ENCODE assay signal across 8 cellular contexts in genomic region chr18:49492694-49493033, GRCh38. TPM values are rescaled to one million over a fixed set of nuclear protein-coding genes. Genes with fewer than 3 reads are reported as not detected.
DNase-seq lines count a peak whose midpoint lies in the region; ATAC-seq, FAIRE-seq and TF ChIP-seq lines count a peak whose summit lies in the region.

No MANE protein-coding gene starts in this region.

- H3K27ac ChIP-seq in GM23338 (ENCODE audit: low read depth) (no peak overlapping the region), mesenchymal stem cell (ENCODE audit: low read length, poor library complexity, severe bottlenecking) (no peak overlapping the region), kidney (ENCODE audit: low read depth in 2 of 2, low read length in 2 of 2) (no peak overlapping the region)

- POLR2A ChIA-PET in activated CD8-positive, alpha-beta T cell treated with anti-CD3 and anti-CD28 coated beads, Interleukin-2, amount 10 ng/mL, durations not matched to agents 7 days and 5 days (lab: Charles Lee) = no interaction called here

- H3K9me2 ChIP-seq in GM23338 (ENCODE audit: insufficient read depth) = no peaks in the 10 kb centered on the region

- H4K91ac ChIP-seq in mesenchymal stem cell (ENCODE audit: low read length) = no peak overlapping the region

- H2BK5ac ChIP-seq in mesenchymal stem cell (ENCODE audit: low read depth, low read length, poor library complexity, severe bottlenecking) = no peak overlapping the region

- H3K27me3 Mint-ChIP-seq in CD14-positive monocyte (ENCODE audit: low read depth in 3 of 3) (peaks cover 0 to 6% (median 6%) of the 10 kb centered on the region in 3 donors), GM23338 (ENCODE audit: insufficient read depth, low read depth, poor library complexity) (peaks cover 20% of the 10 kb centered on the region)
- H3K27me3 Mint-ChIP-seq in activated CD8-positive, alpha-beta T cell treated with anti-CD3 and anti-CD28 coated beads, Interleukin-2, amount 10 ng/mL, durations not matched to agents 7 days and 5 days (ENCODE audit: low read depth) = peaks cover 3% of the 10 kb centered on the region

- H4K8ac ChIP-seq in mesenchymal stem cell (ENCODE audit: low read length) = no peak overlapping the region

- no peak overlapping the region for H3K4me3 ChIP-seq in GM23338
- H3K4me3 ChIP-seq in mesenchymal stem cell (ENCODE audit: insufficient read depth in 1 of 2, low read depth in 1 of 2, low read length in 2 of 2) = no peak overlapping the region
- H3K4me3 ChIP-seq in kidney (ENCODE audit: low read length in 2 of 2) = no peak overlapping the region

- H3K79me1 ChIP-seq in mesenchymal stem cell (replicated peaks; ENCODE audit: low read length, poor library complexity, severe bottlenecking) = peaks cover 2% of the 10 kb centered on the region

- no peak overlapping the region for H2BK120ac ChIP-seq in mesenchymal stem cell (ENCODE audit: low read depth, low read length)

- no peak overlapping the region for H3K4ac ChIP-seq in mesenchymal stem cell (ENCODE audit: low read depth in 1 of 2, low read length in 2 of 2)

- no peak overlapping the region for H2AK5ac ChIP-seq in mesenchymal stem cell (ENCODE audit: low read length, severe bottlenecking)

- CTCF ChIA-PET in activated CD8-positive, alpha-beta T cell treated with anti-CD3 and anti-CD28 coated beads, Interleukin-2, amount 10 ng/mL, durations not matched to agents 7 days and 5 days (lab: Charles Lee) = no interaction called here

- H3K27me3 ChIP-seq in GM23338 (ENCODE audit: insufficient read depth) (no peaks in the 10 kb centered on the region), mesenchymal stem cell (ENCODE audit: control insufficient read depth in 1 of 2, insufficient read depth in 1 of 2, low read length in 2 of 2) (no peaks in the 10 kb centered on the region)

- no peaks in the 10 kb centered on the region for H3K9me3 ChIP-seq in mesenchymal stem cell (ENCODE audit: control insufficient read depth, low read length)
- no peaks in the 10 kb centered on the region for H3K9me3 ChIP-seq in kidney (ENCODE audit: control insufficient read depth in 1 of 2, low read length in 2 of 2)

- intact Hi-C loops in CD14-positive monocyte (cut with micrococcal nuclease) (loop anchor here (1.0 to 10.0 kb wide), 6 partner anchors 31 to 795 kb away; partner anchors contain the start of genes CXXC1 (in 2 of the 2), ACAA2 (in 1 of the 2), MBD1 (in 1 of the 2) and SMAD7 (in 1 of the 2)), kidney (cut with DNase I) (no loop called here)

- H3K9me3 Mint-ChIP-seq in CD14-positive monocyte (no peaks in the 10 kb centered on the region), GM23338 (no peaks in the 10 kb centered on the region)
- H3K9me3 Mint-ChIP-seq in activated CD8-positive, alpha-beta T cell treated with anti-CD3 and anti-CD28 coated beads, Interleukin-2, amount 10 ng/mL, durations not matched to agents 7 days and 5 days (ENCODE audit: insufficient read depth) = no peaks in the 10 kb centered on the region

- H3K23ac ChIP-seq in mesenchymal stem cell (ENCODE audit: low read length in 2 of 2) = no peak overlapping the region

- DNase-seq in CD14-positive monocyte (ENCODE audit: low spot score) (no peak), GM23338 (ENCODE audit: low spot score) (no peak), mesenchymal stem cell (no peak), kidney (no peak), NCI-H128 (lab: John Stamatoyannopoulos, UW; ENCODE audit: unreplicated experiment) (no peak), NCI-H2171 treated with DMSO at 0.1 percent for 48 hours (lab: John Stamatoyannopoulos, UW) (no peak), NCI-H226 (no peak)
- DNase-seq in activated CD8-positive, alpha-beta T cell treated with anti-CD3 and anti-CD28 coated beads, Interleukin-2, amount 10 ng/mL, durations not matched to agents 7 days and 5 days = no peak

- peaks cover 24% of the 10 kb centered on the region for H3K79me2 ChIP-seq in GM23338 (replicated peaks; ENCODE audit: insufficient read depth)

- peaks cover 17% of the 10 kb centered on the region for H4K20me1 ChIP-seq in GM23338 (replicated peaks; ENCODE audit: insufficient read depth)

- no peak overlapping the region for H2BK12ac ChIP-seq in mesenchymal stem cell (ENCODE audit: low read length in 2 of 2)

- H3K4me1 ChIP-seq in GM23338 (ENCODE audit: insufficient read depth) (peaks cover 26% of the 10 kb centered on the region), mesenchymal stem cell (ENCODE audit: control insufficient read depth, insufficient read depth, low read depth, low read length) (peaks cover 2% of the 10 kb centered on the region), kidney (ENCODE audit: control insufficient read depth in 1 of 2, insufficient read depth in 1 of 2, low read depth in 1 of 2, low read length in 2 of 2) (peaks cover 8 to 11% of the 10 kb centered on the region in 2 donors)

- ATAC-seq in GM23338 = no peak
- no peak for ATAC-seq in activated CD8-positive, alpha-beta T cell treated with anti-CD3 and anti-CD28 coated beads, Interleukin-2, amount 10 ng/mL, durations not matched to agents 7 days and 5 days

- H3K4me1 Mint-ChIP-seq in CD14-positive monocyte = peaks cover 41% of the 10 kb centered on the region
- H3K4me1 Mint-ChIP-seq in GM23338 = peaks cover 49% of the 10 kb centered on the region
- peaks cover 42% of the 10 kb centered on the region for H3K4me1 Mint-ChIP-seq in activated CD8-positive, alpha-beta T cell treated with anti-CD3 and anti-CD28 coated beads, Interleukin-2, amount 10 ng/mL, durations not matched to agents 7 days and 5 days (ENCODE audit: low read depth)

- H3K36me3 ChIP-seq in GM23338 (ENCODE audit: insufficient read depth) = peaks cover 36% of the 10 kb centered on the region
- peaks cover 4 to 40% of the 10 kb centered on the region in 2 experiments for H3K36me3 ChIP-seq in mesenchymal stem cell (ENCODE audit: control insufficient read depth in 1 of 2, insufficient read depth in 2 of 2, low read depth in 1 of 2, low read length in 2 of 2)
- peaks cover 18 to 28% of the 10 kb centered on the region in 2 donors for H3K36me3 ChIP-seq in kidney (ENCODE audit: control insufficient read depth in 1 of 2, insufficient read depth in 2 of 2, low read length in 2 of 2)

- H3K36me3 Mint-ChIP-seq in CD14-positive monocyte (peaks cover 38 to 41% of the 10 kb centered on the region in 2 donors), GM23338 (ENCODE audit: low read depth) (peaks cover 47% of the 10 kb centered on the region)
- peaks cover 46% of the 10 kb centered on the region for H3K36me3 Mint-ChIP-seq in activated CD8-positive, alpha-beta T cell treated with anti-CD3 and anti-CD28 coated beads, Interleukin-2, amount 10 ng/mL, durations not matched to agents 7 days and 5 days (ENCODE audit: low read depth)

- H3K27ac Mint-ChIP-seq in CD14-positive monocyte (peak overlapping the region in 5 of 7 donors; percentile 26 to 95 (median 93)), GM23338 (no peak overlapping the region; the same call in 1 of the 2 replicates)
- no peak overlapping the region for H3K27ac Mint-ChIP-seq in activated CD8-positive, alpha-beta T cell treated with anti-CD3 and anti-CD28 coated beads, Interleukin-2, amount 10 ng/mL, durations not matched to agents 7 days and 5 days

- no peak overlapping the region for H3K4me2 ChIP-seq in GM23338
- H3K4me2 ChIP-seq in mesenchymal stem cell (ENCODE audit: low read length, poor library complexity, severe bottlenecking) = no peak overlapping the region

- TF ChIP-seq CTCF in CD14-positive monocyte (IDR thresholded peaks at IDR 0.05) (no peak), GM23338 (conservative IDR thresholded peaks at IDR 0.05; ENCODE audit: low read depth in 2 of 2) (no peak), kidney (IDR thresholded peaks at IDR 0.05; ENCODE audit: borderline replicate concordance, extremely low read depth, insufficient read depth) (no peak)

- no peak overlapping the region for H3K18ac ChIP-seq in mesenchymal stem cell (ENCODE audit: low read depth in 1 of 2, low read length in 2 of 2)

- no peak overlapping the region for H2AFZ ChIP-seq in GM23338
- H2AFZ ChIP-seq in mesenchymal stem cell (ENCODE audit: low read depth, low read length) = no peak overlapping the region

- H3K14ac ChIP-seq in mesenchymal stem cell (ENCODE audit: low read length in 2 of 2) = no peak overlapping the region

- no peak for FAIRE-seq in kidney (lab: Jason Lieb, UNC)

- H3F3A ChIP-seq in GM23338 (replicated peaks; ENCODE audit: low read depth) = peaks cover 42% of the 10 kb centered on the region

- H3K4me3 Mint-ChIP-seq in CD14-positive monocyte (no peak overlapping the region), GM23338 (peak overlapping the region; percentile 96)
- peak overlapping the region; percentile 100 for H3K4me3 Mint-ChIP-seq in activated CD8-positive, alpha-beta T cell treated with anti-CD3 and anti-CD28 coated beads, Interleukin-2, amount 10 ng/mL, durations not matched to agents 7 days and 5 days

- H3K9ac ChIP-seq in mesenchymal stem cell (ENCODE audit: low read length) (peak overlapping the region; percentile 97), kidney (ENCODE audit: low read length in 2 of 2) (no peak overlapping the region)

- WGBS in mesenchymal stem cell = 73% methylated on average over 5 of the region's 6 CpGs

- no peak overlapping the region for H2BK15ac ChIP-seq in mesenchymal stem cell (ENCODE audit: low read depth, poor library complexity, severe bottlenecking)

RNA-seq across cellular contexts. Expression of gene RPL17, which starts 0.4 kb away (rescaled TPM):
- polyA plus RNA-seq in CD14-positive monocyte (100 to 1,000 TPM; 716 TPM), GM23338 (2016; fragmentation: Nextera tagmentation; extraction: Ambion mirVana) (2,501 and 2,645 TPM in 2 replicates), kidney (ENCODE audit: insufficient read depth, low read depth, low replicate concordance) (2,171 TPM)
- 1,557 and 1,628 TPM in 2 replicates for total RNA-seq in GM23338 (2014; rRNA removed; shearing (Covaris generic))
- total RNA-seq in activated CD8-positive, alpha-beta T cell treated with anti-CD3 and anti-CD28 coated beads, Interleukin-2, amount 10 ng/mL, durations not matched to agents 7 days and 5 days = 1,000 to 10,000 TPM; 1,415 to 1,420 TPM
- 4,053 TPM for polyA plus RNA-seq in mesenchymal stem cell (2013, experiment 1 of 2)
- 4,052 TPM for polyA plus RNA-seq in mesenchymal stem cell (2013, experiment 2 of 2)
- 1,350 TPM for total RNA-seq in kidney

RNA-seq across cellular contexts. Expression of gene C18orf32, which starts 5.6 kb away (rescaled TPM):
- polyA plus RNA-seq in CD14-positive monocyte (100 to 1,000 TPM; 115 to 134 TPM), GM23338 (2016; fragmentation: Nextera tagmentation; extraction: Ambion mirVana) (72.4 and 82.3 TPM in 2 replicates), kidney (ENCODE audit: insufficient read depth, low read depth, low replicate concordance) (120 TPM)
- total RNA-seq in GM23338 (2014; rRNA removed; shearing (Covaris generic)) = 22.4 and 25.3 TPM in 2 replicates
- total RNA-seq in activated CD8-positive, alpha-beta T cell treated with anti-CD3 and anti-CD28 coated beads, Interleukin-2, amount 10 ng/mL, durations not matched to agents 7 days and 5 days = 10 to 100 TPM; 14.9 to 20.9 TPM
- polyA plus RNA-seq in mesenchymal stem cell (2013, experiment 1 of 2) = 68.1 TPM
- polyA plus RNA-seq in mesenchymal stem cell (2013, experiment 2 of 2) = 71.5 TPM
- 58.6 TPM for total RNA-seq in kidney

RNA-seq across cellular contexts. Expression of gene DYM, which starts 32.2 kb away (rescaled TPM):
- 10 to 100 TPM; 36.8 to 40.7 TPM for polyA plus RNA-seq in CD14-positive monocyte
- total RNA-seq in GM23338 (2014; rRNA removed; shearing (Covaris generic)) = 74.4 and 74.6 TPM in 2 replicates
- polyA plus RNA-seq in GM23338 (2016; fragmentation: Nextera tagmentation; extraction: Ambion mirVana) = 31.0 and 33.9 TPM in 2 replicates
- 10 to 100 TPM; 61.9 to 68.1 TPM for total RNA-seq in activated CD8-positive, alpha-beta T cell treated with anti-CD3 and anti-CD28 coated beads, Interleukin-2, amount 10 ng/mL, durations not matched to agents 7 days and 5 days
- 41.0 TPM for polyA plus RNA-seq in mesenchymal stem cell (2013, experiment 1 of 2)
- 43.8 TPM for polyA plus RNA-seq in mesenchymal stem cell (2013, experiment 2 of 2)
- total RNA-seq in kidney = 57.4 TPM
- 24.3 TPM for polyA plus RNA-seq in kidney (ENCODE audit: insufficient read depth, low read depth, low replicate concordance)

Comparison
In these comparisons a context has a peak if more than half of its experiments do, and no peak if none do; other contexts are left out.
1. H3K27ac Mint-ChIP-seq: peak in CD14-positive monocyte (5 of 7); none in GM23338 (single experiment) and activated CD8-positive, alpha-beta T cell treated with anti-CD3 and anti-CD28 coated beads, Interleukin-2, amount 10 ng/mL, durations not matched to agents 7 days and 5 days (single experiment).
2. H3K4me3 Mint-ChIP-seq: peak in GM23338 (single experiment) and activated CD8-positive, alpha-beta T cell treated with anti-CD3 and anti-CD28 coated beads, Interleukin-2, amount 10 ng/mL, durations not matched to agents 7 days and 5 days (single experiment); none in CD14-positive monocyte (0 of 2).